In the genomic region with DNA sequence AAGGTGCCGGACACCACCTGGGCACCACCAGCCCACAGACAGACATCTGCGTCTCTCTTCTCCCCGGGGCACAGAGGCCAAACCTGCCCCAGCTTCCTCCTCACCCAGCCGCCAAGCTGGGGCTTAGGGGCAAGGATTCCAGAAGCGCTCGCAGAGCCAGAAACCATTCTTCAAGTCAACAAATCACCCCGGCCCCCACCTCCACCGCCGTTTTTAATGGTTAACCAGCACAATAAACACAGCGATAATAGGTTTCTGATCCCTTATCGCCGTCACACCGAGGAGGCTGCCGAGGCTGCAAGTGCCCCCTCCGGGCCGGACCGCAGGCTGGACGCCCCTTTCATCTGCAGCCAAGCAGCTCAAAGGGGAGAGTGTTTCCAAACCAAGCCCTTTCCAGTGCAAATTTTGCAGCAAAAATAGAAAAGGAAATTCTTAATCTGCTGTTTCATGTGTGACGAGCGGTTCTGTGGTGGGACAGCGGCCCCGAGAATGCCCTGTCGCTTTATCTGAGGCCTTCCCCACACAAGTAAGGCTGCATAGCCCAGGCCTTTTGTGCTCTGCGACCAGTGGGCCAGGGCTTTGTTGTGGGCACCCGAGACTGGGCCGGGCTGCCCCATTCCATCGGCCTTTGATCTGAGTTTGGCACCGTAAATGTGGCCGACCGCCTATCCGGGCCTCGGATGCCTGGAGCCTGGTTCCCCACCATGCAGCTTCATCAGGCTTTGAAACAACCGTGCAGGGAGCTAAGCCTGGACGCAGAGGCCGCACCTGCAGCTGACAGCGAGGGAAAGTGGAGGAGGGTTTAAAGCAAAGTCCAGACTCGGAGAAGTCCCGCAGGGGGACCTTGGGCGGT, we compare ENCODE assay signal across 1 cellular context.
TF ChIP-seq lines count a peak whose summit lies in the region.

No MANE protein-coding gene starts in this region.

TF ChIP-seq in HepG2, 621 proteins besides CTCF, POLR2A, EP300 and RAD21 (continued from another document and continues in another):
- TF ChIP-seq, protein P1, sequence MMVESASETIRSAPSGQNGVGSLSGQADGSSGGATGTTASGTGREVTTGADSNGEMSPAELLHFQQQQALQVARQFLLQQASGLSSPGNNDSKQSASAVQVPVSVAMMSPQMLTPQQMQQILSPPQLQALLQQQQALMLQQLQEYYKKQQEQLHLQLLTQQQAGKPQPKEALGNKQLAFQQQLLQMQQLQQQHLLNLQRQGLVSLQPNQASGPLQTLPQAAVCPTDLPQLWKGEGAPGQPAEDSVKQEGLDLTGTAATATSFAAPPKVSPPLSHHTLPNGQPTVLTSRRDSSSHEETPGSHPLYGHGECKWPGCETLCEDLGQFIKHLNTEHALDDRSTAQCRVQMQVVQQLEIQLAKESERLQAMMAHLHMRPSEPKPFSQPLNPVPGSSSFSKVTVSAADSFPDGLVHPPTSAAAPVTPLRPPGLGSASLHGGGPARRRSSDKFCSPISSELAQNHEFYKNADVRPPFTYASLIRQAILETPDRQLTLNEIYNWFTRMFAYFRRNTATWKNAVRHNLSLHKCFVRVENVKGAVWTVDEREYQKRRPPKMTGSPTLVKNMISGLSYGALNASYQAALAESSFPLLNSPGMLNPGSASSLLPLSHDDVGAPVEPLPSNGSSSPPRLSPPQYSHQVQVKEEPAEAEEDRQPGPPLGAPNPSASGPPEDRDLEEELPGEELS (CRISPR knock-in tag; IDR thresholded peaks at IDR 0.05): peak; percentile 90
- TF ChIP-seq RCOR2 (CRISPR knock-in tag; IDR thresholded peaks at IDR 0.05) (no peak), ZNF703 (CRISPR knock-in tag; IDR thresholded peaks at IDR 0.05; ENCODE audit: borderline replicate concordance) (peak; percentile 33; the same call in 1 of the 2 replicates), RFXAP (CRISPR knock-in tag; IDR thresholded peaks at IDR 0.05; ENCODE audit: borderline replicate concordance) (peak; percentile 39; the same call in 1 of the 2 replicates), ZFP90 (CRISPR knock-in tag; IDR thresholded peaks at IDR 0.05; ENCODE audit: borderline replicate concordance) (no peak), ZNF709 (CRISPR knock-in tag; IDR thresholded peaks at IDR 0.05) (no peak; the same call in 1 of the 2 replicates), MXD4 (CRISPR knock-in tag; IDR thresholded peaks at IDR 0.05) (no peak), NBN (conservative IDR thresholded peaks at IDR 0.05) (no peak), PREB (CRISPR knock-in tag; IDR thresholded peaks at IDR 0.05) (no peak), SPEN (CRISPR knock-in tag; IDR thresholded peaks at IDR 0.05; ENCODE audit: low read depth) (0 out of 2 replicates have a peak, but pooled peaks have one; percentile 38), ZNF354B (CRISPR knock-in tag; IDR thresholded peaks at IDR 0.05) (no peak), SNAI1 (CRISPR knock-in tag; IDR thresholded peaks at IDR 0.05; ENCODE audit: borderline replicate concordance) (no peak), SMC3 (IDR thresholded peaks at IDR 0.05; ENCODE audit: low read length) (no peak), ZNF230 (CRISPR knock-in tag; IDR thresholded peaks at IDR 0.05) (no peak), TCF7 (IDR thresholded peaks at IDR 0.05; ENCODE audit: low read depth) (peak; percentile 90), ZNF468 (CRISPR knock-in tag; IDR thresholded peaks at IDR 0.05) (no peak), AGO2 (optimal IDR thresholded peaks at IDR 0.05; ENCODE audit: low read depth, low read length) (peak; percentile 56), CREB1 (IDR thresholded peaks at IDR 0.05) (no peak), CREB1 (CRISPR knock-in tag; IDR thresholded peaks at IDR 0.05) (no peak), MLXIP (CRISPR knock-in tag; IDR thresholded peaks at IDR 0.05; ENCODE audit: borderline replicate concordance) (no peak), HNRNPH1 (optimal IDR thresholded peaks at IDR 0.05; ENCODE audit: low read depth, low read length) (no peak), HDAC6 (IDR thresholded peaks at IDR 0.05; ENCODE audit: low read depth, low read length) (no peak), ZSCAN12 (CRISPR knock-in tag; IDR thresholded peaks at IDR 0.05) (no peak), ZNF772 (CRISPR knock-in tag; IDR thresholded peaks at IDR 0.05) (no peak), SOX13 (IDR thresholded peaks at IDR 0.05) (peak; percentile 75), SOX13 (CRISPR knock-in tag; conservative IDR thresholded peaks at IDR 0.05 in 1 of 2, IDR thresholded peaks at IDR 0.05 in 1 of 2) (peak in 1 of 2 experiments; percentile 93; a peak in 2 of 4 replicates), ZBTB1 (CRISPR knock-in tag; IDR thresholded peaks at IDR 0.05; ENCODE audit: borderline replicate concordance) (no peak), ZNF512 (CRISPR knock-in tag; IDR thresholded peaks at IDR 0.05) (no peak), TBX3 (IDR thresholded peaks at IDR 0.05; ENCODE audit: borderline replicate concordance) (no peak), HMGXB4 (CRISPR knock-in tag; IDR thresholded peaks at IDR 0.05; ENCODE audit: borderline replicate concordance in 1 of 2, low read depth in 1 of 2) (peak; percentile 23 to 30; a peak in 2 of 4 replicates), ZNF788 (CRISPR knock-in tag; IDR thresholded peaks at IDR 0.05; ENCODE audit: borderline replicate concordance) (peak; percentile 75; the same call in 1 of the 2 replicates), FIP1L1 (IDR thresholded peaks at IDR 0.05; ENCODE audit: borderline replicate concordance, insufficient read depth, low read depth, low read length) (no peak), HMGA1 (CRISPR knock-in tag; conservative IDR thresholded peaks at IDR 0.05) (no peak), GFI1 (CRISPR knock-in tag; IDR thresholded peaks at IDR 0.05; ENCODE audit: borderline replicate concordance) (no peak), ZNF615 (CRISPR knock-in tag; IDR thresholded peaks at IDR 0.05; ENCODE audit: borderline replicate concordance) (no peak), SMARCE1 (IDR thresholded peaks at IDR 0.05; ENCODE audit: borderline replicate concordance) (no peak), ZNF761 (CRISPR knock-in tag; conservative IDR thresholded peaks at IDR 0.05) (0 out of 2 replicates have a peak, but pooled peaks have one; percentile 26), ZMAT3 (CRISPR knock-in tag; conservative IDR thresholded peaks at IDR 0.05) (no peak), ZSCAN20 (CRISPR knock-in tag; IDR thresholded peaks at IDR 0.05; ENCODE audit: borderline replicate concordance) (no peak), ZNF660 (CRISPR knock-in tag; IDR thresholded peaks at IDR 0.05; ENCODE audit: borderline replicate concordance, low read depth) (no peak), ZNF382 (CRISPR knock-in tag; IDR thresholded peaks at IDR 0.05; ENCODE audit: borderline replicate concordance) (no peak)
- TF ChIP-seq, protein P2, sequence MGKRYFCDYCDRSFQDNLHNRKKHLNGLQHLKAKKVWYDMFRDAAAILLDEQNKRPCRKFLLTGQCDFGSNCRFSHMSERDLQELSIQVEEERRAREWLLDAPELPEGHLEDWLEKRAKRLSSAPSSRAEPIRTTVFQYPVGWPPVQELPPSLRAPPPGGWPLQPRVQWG (CRISPR knock-in tag; IDR thresholded peaks at IDR 0.05; ENCODE audit: borderline replicate concordance, low read depth): no peak
- TF ChIP-seq, protein P3, sequence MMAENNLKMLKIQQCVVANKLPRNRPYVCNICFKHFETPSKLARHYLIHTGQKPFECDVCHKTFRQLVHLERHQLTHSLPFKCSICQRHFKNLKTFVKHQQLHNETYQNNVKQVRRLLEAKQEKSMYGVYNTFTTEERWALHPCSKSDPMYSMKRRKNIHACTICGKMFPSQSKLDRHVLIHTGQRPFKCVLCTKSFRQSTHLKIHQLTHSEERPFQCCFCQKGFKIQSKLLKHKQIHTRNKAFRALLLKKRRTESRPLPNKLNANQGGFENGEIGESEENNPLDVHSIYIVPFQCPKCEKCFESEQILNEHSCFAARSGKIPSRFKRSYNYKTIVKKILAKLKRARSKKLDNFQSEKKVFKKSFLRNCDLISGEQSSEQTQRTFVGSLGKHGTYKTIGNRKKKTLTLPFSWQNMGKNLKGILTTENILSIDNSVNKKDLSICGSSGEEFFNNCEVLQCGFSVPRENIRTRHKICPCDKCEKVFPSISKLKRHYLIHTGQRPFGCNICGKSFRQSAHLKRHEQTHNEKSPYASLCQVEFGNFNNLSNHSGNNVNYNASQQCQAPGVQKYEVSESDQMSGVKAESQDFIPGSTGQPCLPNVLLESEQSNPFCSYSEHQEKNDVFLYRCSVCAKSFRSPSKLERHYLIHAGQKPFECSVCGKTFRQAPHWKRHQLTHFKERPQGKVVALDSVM (CRISPR knock-in tag; IDR thresholded peaks at IDR 0.05): peak; percentile 72; the same call in 1 of the 2 replicates
- TF ChIP-seq, protein P4, sequence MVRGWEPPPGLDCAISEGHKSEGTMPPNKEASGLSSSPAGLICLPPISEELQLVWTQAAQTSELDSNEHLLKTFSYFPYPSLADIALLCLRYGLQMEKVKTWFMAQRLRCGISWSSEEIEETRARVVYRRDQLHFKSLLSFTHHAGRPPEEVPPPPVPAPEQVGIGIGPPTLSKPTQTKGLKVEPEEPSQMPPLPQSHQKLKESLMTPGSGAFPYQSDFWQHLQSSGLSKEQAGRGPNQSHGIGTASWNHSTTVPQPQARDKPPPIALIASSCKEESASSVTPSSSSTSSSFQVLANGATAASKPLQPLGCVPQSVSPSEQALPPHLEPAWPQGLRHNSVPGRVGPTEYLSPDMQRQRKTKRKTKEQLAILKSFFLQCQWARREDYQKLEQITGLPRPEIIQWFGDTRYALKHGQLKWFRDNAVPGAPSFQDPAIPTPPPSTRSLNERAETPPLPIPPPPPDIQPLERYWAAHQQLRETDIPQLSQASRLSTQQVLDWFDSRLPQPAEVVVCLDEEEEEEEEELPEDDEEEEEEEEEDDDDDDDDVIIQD (CRISPR knock-in tag; IDR thresholded peaks at IDR 0.05; ENCODE audit: low read depth): 0 out of 2 replicates have a peak, but pooled peaks have one; percentile 12
- TF ChIP-seq, protein P5, sequence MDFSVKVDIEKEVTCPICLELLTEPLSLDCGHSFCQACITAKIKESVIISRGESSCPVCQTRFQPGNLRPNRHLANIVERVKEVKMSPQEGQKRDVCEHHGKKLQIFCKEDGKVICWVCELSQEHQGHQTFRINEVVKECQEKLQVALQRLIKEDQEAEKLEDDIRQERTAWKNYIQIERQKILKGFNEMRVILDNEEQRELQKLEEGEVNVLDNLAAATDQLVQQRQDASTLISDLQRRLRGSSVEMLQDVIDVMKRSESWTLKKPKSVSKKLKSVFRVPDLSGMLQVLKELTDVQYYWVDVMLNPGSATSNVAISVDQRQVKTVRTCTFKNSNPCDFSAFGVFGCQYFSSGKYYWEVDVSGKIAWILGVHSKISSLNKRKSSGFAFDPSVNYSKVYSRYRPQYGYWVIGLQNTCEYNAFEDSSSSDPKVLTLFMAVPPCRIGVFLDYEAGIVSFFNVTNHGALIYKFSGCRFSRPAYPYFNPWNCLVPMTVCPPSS (IDR thresholded peaks at IDR 0.05): no peak
